Comparison of ENCODE assay signal across 1 cellular context in the genomic region with DNA sequence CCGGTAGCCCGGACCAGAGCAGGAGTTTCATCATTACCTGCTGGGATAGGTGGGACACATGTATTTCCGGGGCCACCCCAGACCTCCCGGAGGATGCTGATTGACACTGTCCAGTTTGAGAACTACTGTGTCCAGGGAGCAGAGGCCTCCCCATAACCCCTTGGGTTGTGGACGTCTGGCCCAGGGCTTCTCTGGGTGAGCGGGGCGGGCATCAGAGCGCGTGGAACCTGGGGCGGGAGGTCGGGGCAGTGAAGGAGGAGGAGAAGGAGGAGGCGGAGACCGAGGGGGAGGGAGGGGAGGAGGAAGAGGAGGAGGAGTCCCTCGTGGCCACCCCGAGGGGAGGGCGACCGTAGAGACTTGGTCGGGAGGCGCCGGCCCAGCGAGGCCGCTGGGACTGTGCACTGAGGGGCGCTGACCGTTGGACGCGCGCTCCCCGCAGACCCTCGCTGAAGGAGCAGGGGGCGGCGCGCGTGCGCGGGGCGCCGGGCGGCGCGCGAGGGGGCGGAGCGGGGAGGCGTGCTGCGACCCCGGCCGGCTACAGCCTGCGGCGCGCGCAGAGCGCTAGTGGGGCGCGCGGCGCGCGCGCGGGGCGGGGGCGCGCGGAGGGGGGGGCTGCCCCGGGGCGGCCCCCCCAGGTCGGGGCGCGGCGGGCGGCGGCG.
TF ChIP-seq lines count a peak whose summit lies in the region.

GRK3 (plus strand) TSS at position 356 of the 659 bp plus-strand sequence. CDS start 366 bp downstream, outside the sequence.

TF ChIP-seq in IMR-90, 13 proteins besides CTCF, POLR2A, EP300 and RAD21:
- TF ChIP-seq FOS (IDR thresholded peaks at IDR 0.05; ENCODE audit: low read depth, low read length) (no peak), RFX5 (IDR thresholded peaks at IDR 0.05; ENCODE audit: low read depth, low read length) (no peak), RCOR1 (IDR thresholded peaks at IDR 0.05; ENCODE audit: insufficient replicate concordance, low read length) (no peak), BHLHE40 (IDR thresholded peaks at IDR 0.05; ENCODE audit: low read depth, low read length) (no peak), CHD1 (IDR thresholded peaks at IDR 0.05; ENCODE audit: low read depth, low read length) (no peak), NFE2L2 (IDR thresholded peaks at IDR 0.05; ENCODE audit: low read depth, low read length) (no peak), ELK1 (IDR thresholded peaks at IDR 0.05; ENCODE audit: borderline replicate concordance, low read depth, low read length) (no peak), SMC3 (IDR thresholded peaks at IDR 0.05; ENCODE audit: low read depth, low read length) (no peak)
